ENCODE assay signal across 9 cellular contexts in the genomic region with DNA sequence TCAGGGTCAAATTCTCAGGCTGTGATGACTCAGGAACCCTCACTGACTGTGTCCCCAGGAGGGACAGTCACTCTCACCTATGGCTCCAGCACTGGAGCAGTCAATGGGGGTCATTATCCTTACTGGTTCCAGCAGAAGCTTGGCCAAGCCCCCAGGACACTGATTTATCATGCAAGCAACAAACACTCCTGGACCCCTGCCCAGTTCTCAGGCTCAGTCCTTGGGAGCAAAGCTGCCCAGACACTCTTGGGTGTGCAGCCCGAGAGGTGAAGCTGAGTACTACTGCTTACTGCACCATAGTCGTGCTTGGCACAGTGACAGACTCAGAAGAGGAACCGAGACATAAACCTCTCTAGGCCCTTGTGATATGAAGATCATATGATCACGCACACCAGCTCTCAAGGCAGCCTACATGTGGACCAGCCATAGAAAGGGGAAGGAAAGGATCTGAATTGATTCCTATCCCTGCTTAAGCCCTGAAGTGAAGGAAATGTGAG. TPM values are rescaled to one million over a fixed set of nuclear protein-coding genes. Genes with fewer than 3 reads are reported as not detected.
DNase-seq lines count a peak whose midpoint lies in the region; ATAC-seq, FAIRE-seq and TF ChIP-seq lines count a peak whose summit lies in the region.
"Had no signal": no experiment of that assay in that cellular context is flagged by ENCODE, and none has a peak within 500 bp of the region (broad histone marks: within the 10 kb centered on the region; RNA-seq: fewer than 3 reads in every experiment).

No MANE protein-coding gene starts in this region.

- no peak for TF ChIP-seq POLR2A in body of pancreas (IDR thresholded peaks at IDR 0.05)

- H3K9me3 ChIP-seq in DOHH2 (ENCODE audit: control insufficient read depth, insufficient read depth, low read length) (peaks cover 17% of the 10 kb centered on the region), body of pancreas (peaks cover 0 to 10% (median 0%) of the 10 kb centered on the region in 3 donors)

- H3K4me2 ChIP-seq in DOHH2 (ENCODE audit: low read length), result peak overlapping the region; percentile 58

- H3K27ac ChIP-seq in DOHH2 (ENCODE audit: low read depth, low read length) (peak overlapping the region; percentile 55), body of pancreas (no peak overlapping the region)

- TF ChIP-seq CTCF in DOHH2 (IDR thresholded peaks at IDR 0.05; ENCODE audit: low read depth, low read length, poor library complexity, severe bottlenecking) (peak; percentile 21), body of pancreas (IDR thresholded peaks at IDR 0.05) (no peak)

- H3K36me3 ChIP-seq in DOHH2 (ENCODE audit: control insufficient read depth, low read length) (no peaks in the 10 kb centered on the region; the same call in 1 of the 2 replicates), body of pancreas (replicated peaks in 1 of 2; ENCODE audit: insufficient read depth in 1 of 2, low read depth in 2 of 2) (no peaks in the 10 kb centered on the region)

- no peaks in the 10 kb centered on the region for H3K27me3 ChIP-seq in DOHH2 (ENCODE audit: control insufficient read depth, low read length)
- no peaks in the 10 kb centered on the region for H3K27me3 ChIP-seq in body of pancreas

- intact Hi-C loops in body of pancreas (cut with DNase I), result no loop called here

- H3K4me1 ChIP-seq in DOHH2 (ENCODE audit: control insufficient read depth, low read length) (peaks cover 36% of the 10 kb centered on the region), body of pancreas (no peaks in the 10 kb centered on the region)

- peaks cover 5% of the 10 kb centered on the region; the same call in 1 of the 2 replicates for H3F3A ChIP-seq in DOHH2 (ENCODE audit: control insufficient read depth, insufficient read depth)

- ATAC-seq in GM19372 (IDR thresholded peaks at IDR 0.05; ENCODE audit: low read depth, unreplicated experiment), result peak; percentile 85
- ATAC-seq in HG03432 (IDR thresholded peaks at IDR 0.05; ENCODE audit: unreplicated experiment), result peak; percentile 93
- ATAC-seq in body of pancreas, result no peak

- H3K79me2 ChIP-seq in DOHH2 (ENCODE audit: control insufficient read depth, low read length), result no peaks in the 10 kb centered on the region

- DNase-seq in body of pancreas, result peak in 3 of 4 donors; percentile 20 to 55 (median 21)
- DNase-seq in activated gamma-delta T cell (lab: John Stamatoyannopoulos, UW), result no peak
- DNase-seq in stimulated activated CD4-positive, alpha-beta T cell treated with anti-CD3 and anti-CD28 coated beads, Interleukin-1b, Interleukin-23, amount 100 ng/mL, for 48 hours, result no peak
- no peak for DNase-seq in RCC 7860 (ENCODE audit: low spot score)
- DNase-seq in NCI-H526 (lab: John Stamatoyannopoulos, UW), result no peak
- DNase-seq: immature natural killer cell had no signal

- no peak for FAIRE-seq in RCC 7860 (lab: Jason Lieb, UNC)

- no peaks in the 10 kb centered on the region for H3K9me2 ChIP-seq in DOHH2 (replicated peaks; ENCODE audit: control insufficient read depth, low read length)

- H3K4me3 ChIP-seq in DOHH2 (ENCODE audit: low read length) (peak overlapping the region; percentile 34), body of pancreas (no peak overlapping the region)

- H4K20me1 ChIP-seq in DOHH2 (ENCODE audit: control insufficient read depth, insufficient read depth, low read depth, low read length), result no peaks in the 10 kb centered on the region

- WGBS in body of pancreas, 2 donors, result 26 to 29% methylated on average over 4 of the region's 4 CpGs

RNA-seq across cellular contexts. Expression of a gene that starts 58.2 kb away (rescaled TPM):
- 1 to 10 TPM in 1 of 2 donors, under 1 TPM in 1; 0.33 to 1.0 TPM for total RNA-seq in body of pancreas

Comparison
In these comparisons a context has a peak if more than half of its experiments do, and no peak if none do; other contexts are left out.
1. DNase-seq: peak in body of pancreas (3 of 4); none in activated gamma-delta T cell (single experiment), stimulated activated CD4-positive, alpha-beta T cell treated with anti-CD3 and anti-CD28 coated beads, Interleukin-1b, Interleukin-23, amount 100 ng/mL, for 48 hours (single experiment), RCC 7860 (single experiment) and NCI-H526 (0 of 2).